Comparison of ENCODE assay signal across 15 cellular contexts in the genomic region with DNA sequence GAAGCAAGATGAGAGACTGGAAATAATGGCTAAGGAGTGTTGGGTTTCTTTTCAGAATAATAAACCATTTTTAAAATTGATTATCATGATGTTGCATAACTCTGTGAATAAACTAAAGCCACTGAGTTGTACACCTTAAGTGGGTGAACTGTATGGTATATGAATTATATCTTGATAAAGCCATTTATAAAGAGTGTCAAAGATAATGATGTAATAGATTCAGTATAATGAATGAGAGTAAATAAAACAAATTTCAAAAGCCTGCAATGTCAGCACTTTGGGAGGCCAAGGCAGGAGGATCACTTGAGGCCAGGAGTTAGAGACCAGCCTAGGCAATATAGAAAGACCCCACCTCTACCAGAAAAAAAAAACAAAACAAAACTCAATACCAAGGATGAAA. TPM values are rescaled to one million over a fixed set of nuclear protein-coding genes. Genes with fewer than 3 reads are reported as not detected.
DNase-seq lines count a peak whose midpoint lies in the region; ATAC-seq, FAIRE-seq and TF ChIP-seq lines count a peak whose summit lies in the region.
"Had no signal": no experiment of that assay in that cellular context is flagged by ENCODE, and none has a peak within 500 bp of the region (broad histone marks: within the 10 kb centered on the region; RNA-seq: fewer than 3 reads in every experiment).

No MANE protein-coding gene starts in this region.

- H4K20me1 ChIP-seq in osteoblast (ENCODE audit: insufficient read depth, low read length) = no peaks in the 10 kb centered on the region
- peaks cover 8% of the 10 kb centered on the region; the same call in 1 of the 2 replicates for H4K20me1 ChIP-seq in GM23338 (replicated peaks; ENCODE audit: insufficient read depth)

- H3K79me2 ChIP-seq in osteoblast (ENCODE audit: insufficient read depth, low read length) (peaks cover 3% of the 10 kb centered on the region), GM23338 (replicated peaks; ENCODE audit: insufficient read depth) (peaks cover 43% of the 10 kb centered on the region)

- no peak for FAIRE-seq in A549 (lab: Jason Lieb, UNC)
- peak; percentile 17 for FAIRE-seq in G401.6 (lab: Jason Lieb, UNC)
- FAIRE-seq: D721Med had no signal

- TF ChIP-seq POLR2A in A549 (IDR thresholded peaks at IDR 0.05; ENCODE audit: low read length) = no peak

- H2AFZ ChIP-seq in osteoblast (ENCODE audit: low read length) = no peak overlapping the region
- no peak overlapping the region for H2AFZ ChIP-seq in GM23338

- DNase-seq in A549 (ENCODE audit: low read depth in 1 of 2, low spot score in 1 of 2) (no peak), T-helper 17 cell (no peak), osteoblast (ENCODE audit: insufficient read length, low spot score, missing footprints) (no peak), coronary artery (ENCODE audit: low spot score) (no peak), GM23338 (ENCODE audit: low spot score) (no peak)
- DNase-seq: BE2C; CD8-positive, alpha-beta T cell; COR-L47; DMS79 treated with DMSO at 0.1 percent for 48 hours; H7; KG1 had no signal

- no peaks in the 10 kb centered on the region for H3F3A ChIP-seq in GM23338 (replicated peaks; ENCODE audit: low read depth)

- H3K4me2 ChIP-seq in A549 (no peak overlapping the region; the same call in 2 of the 3 replicates), osteoblast (ENCODE audit: insufficient read depth, low read length) (no peak overlapping the region), GM23338 (no peak overlapping the region)

- CTCF ChIA-PET in A549 (lab: Yijun Ruan, JAX) = interaction anchor here (4.0 kb wide), 1 partner anchor 110 kb away, joined by 20 read pairs; no protein-coding TSS in a partner anchor

- H3K27me3 ChIP-seq in osteoblast (ENCODE audit: insufficient read depth, low read length) (no peaks in the 10 kb centered on the region), GM23338 (ENCODE audit: insufficient read depth) (no peaks in the 10 kb centered on the region)
- H3K27me3 ChIP-seq: BE2C had no signal

- H3K9me3 ChIP-seq in A549 = no peaks in the 10 kb centered on the region
- no peaks in the 10 kb centered on the region for H3K9me3 ChIP-seq in T-helper 17 cell (ENCODE audit: control insufficient read depth, low read length, poor library complexity, severe bottlenecking)
- no peaks in the 10 kb centered on the region for H3K9me3 ChIP-seq in osteoblast (ENCODE audit: low read depth, low read length)
- H3K9me3 ChIP-seq: BE2C had no signal

- peaks cover 1% of the 10 kb centered on the region for H3K9me3 Mint-ChIP-seq in activated T-helper 17 cell treated with anti-CD3 and anti-CD28 coated beads, Interleukin-2, amount 50 U/mL, for 72 hours
- peaks cover 15% of the 10 kb centered on the region for H3K9me3 Mint-ChIP-seq in GM23338

- H3K4me1 Mint-ChIP-seq in T-helper 17 cell (peaks cover 20% of the 10 kb centered on the region), GM23338 (no peaks in the 10 kb centered on the region)
- peaks cover 22% of the 10 kb centered on the region for H3K4me1 Mint-ChIP-seq in activated T-helper 17 cell treated with anti-CD3 and anti-CD28 coated beads, Interleukin-2, amount 50 U/mL, for 72 hours

- no peaks in the 10 kb centered on the region for H3K9me2 ChIP-seq in GM23338 (ENCODE audit: insufficient read depth)

- TF ChIP-seq EP300 in A549 (IDR thresholded peaks at IDR 0.05) = no peak

- TF ChIP-seq RAD21 in A549 (conservative IDR thresholded peaks at IDR 0.05 in 1 of 2, IDR thresholded peaks at IDR 0.05 in 1 of 2) = no peak

- H3K27me3 Mint-ChIP-seq in T-helper 17 cell (no peaks in the 10 kb centered on the region), GM23338 (ENCODE audit: insufficient read depth, low read depth, poor library complexity) (no peaks in the 10 kb centered on the region)
- no peaks in the 10 kb centered on the region for H3K27me3 Mint-ChIP-seq in activated T-helper 17 cell treated with anti-CD3 and anti-CD28 coated beads, Interleukin-2, amount 50 U/mL, for 72 hours

- H3K4me1 ChIP-seq in A549 (peaks cover 11% of the 10 kb centered on the region), osteoblast (ENCODE audit: insufficient read depth, low read length) (peaks cover 4% of the 10 kb centered on the region), GM23338 (ENCODE audit: insufficient read depth) (no peaks in the 10 kb centered on the region)
- H3K4me1 ChIP-seq: BE2C had no signal

- no peaks in the 10 kb centered on the region for H3K36me3 ChIP-seq in osteoblast (ENCODE audit: insufficient read depth, low read length)
- H3K36me3 ChIP-seq in GM23338 (ENCODE audit: insufficient read depth) = peaks cover 20% of the 10 kb centered on the region; the same call in 1 of the 2 replicates
- H3K36me3 ChIP-seq: BE2C had no signal

- POLR2A ChIA-PET in A549 (lab: Yijun Ruan, JAX) = interaction anchor here (0.6 kb wide), 1 partner anchor 167 kb away, joined by 3 read pairs; a partner anchor contains a TSS

- TF ChIP-seq CTCF in A549 (IDR thresholded peaks at IDR 0.05) (no peak), osteoblast (IDR thresholded peaks at IDR 0.05; ENCODE audit: extremely low read depth, low read depth, low read length) (no peak), coronary artery (IDR thresholded peaks at IDR 0.05) (no peak), GM23338 (conservative IDR thresholded peaks at IDR 0.05; ENCODE audit: low read depth in 2 of 2) (no peak)

- H3K27ac Mint-ChIP-seq in T-helper 17 cell (peak overlapping the region; percentile 60), GM23338 (no peak overlapping the region)
- no peak overlapping the region for H3K27ac Mint-ChIP-seq in activated T-helper 17 cell treated with anti-CD3 and anti-CD28 coated beads, Interleukin-2, amount 50 U/mL, for 72 hours
- H3K27ac Mint-ChIP-seq: CD8-positive, alpha-beta T cell had no signal

- no peak overlapping the region for H3K4me3 Mint-ChIP-seq in T-helper 17 cell
- no peak overlapping the region for H3K4me3 Mint-ChIP-seq in activated T-helper 17 cell treated with anti-CD3 and anti-CD28 coated beads, Interleukin-2, amount 50 U/mL, for 72 hours
- no peak overlapping the region for H3K4me3 Mint-ChIP-seq in GM23338
- H3K4me3 Mint-ChIP-seq: CD14-positive monocyte; CD8-positive, alpha-beta T cell had no signal

- H3K27ac ChIP-seq in A549 (peak overlapping the region; percentile 45 to 52; a peak in 1 of 6 replicates), osteoblast (ENCODE audit: low read depth, low read length) (peak overlapping the region; percentile 32), coronary artery (no peak overlapping the region), GM23338 (ENCODE audit: low read depth) (no peak overlapping the region)

- H3K36me3 Mint-ChIP-seq in T-helper 17 cell (ENCODE audit: low read depth) (peaks cover 6% of the 10 kb centered on the region), GM23338 (ENCODE audit: low read depth) (peaks cover 70% of the 10 kb centered on the region)
- peaks cover 66% of the 10 kb centered on the region for H3K36me3 Mint-ChIP-seq in activated T-helper 17 cell treated with anti-CD3 and anti-CD28 coated beads, Interleukin-2, amount 50 U/mL, for 72 hours (ENCODE audit: low read depth)

- ATAC-seq in A549 (no peak), T-helper 17 cell (no peak), GM23338 (no peak)
- no peak for ATAC-seq in activated T-helper 17 cell treated with anti-CD3 and anti-CD28 coated beads, Interleukin-2, amount 50 U/mL, for 72 hours (replicated peaks)
- ATAC-seq: CD8-positive, alpha-beta T cell had no signal

- H3K4me3 ChIP-seq in A549 = no peak overlapping the region
- no peak overlapping the region for H3K4me3 ChIP-seq in osteoblast (ENCODE audit: insufficient read depth, low read length)
- H3K4me3 ChIP-seq in coronary artery = no peak overlapping the region
- no peak overlapping the region for H3K4me3 ChIP-seq in GM23338

TF ChIP-seq in A549, 52 proteins besides CTCF, POLR2A, EP300 and RAD21:
- TF ChIP-seq, protein P1, sequence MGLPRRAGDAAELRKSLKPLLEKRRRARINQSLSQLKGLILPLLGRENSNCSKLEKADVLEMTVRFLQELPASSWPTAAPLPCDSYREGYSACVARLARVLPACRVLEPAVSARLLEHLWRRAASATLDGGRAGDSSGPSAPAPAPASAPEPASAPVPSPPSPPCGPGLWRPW (IDR thresholded peaks at IDR 0.05) = no peak
- peak; percentile 78 for TF ChIP-seq MAFK (IDR thresholded peaks at IDR 0.05; ENCODE audit: partially characterized antibody)

TF ChIP-seq in GM23338, 12 proteins besides CTCF, POLR2A, EP300 and RAD21:
- TF ChIP-seq NANOG (IDR thresholded peaks at IDR 0.05; ENCODE audit: borderline replicate concordance) (no peak), EZH2 (IDR thresholded peaks at IDR 0.05; ENCODE audit: low read depth, unreplicated experiment) (no peak), ZNF331 (CRISPR knock-in tag; IDR thresholded peaks at IDR 0.05; ENCODE audit: low read depth) (no peak), ZNF114 (CRISPR knock-in tag; IDR thresholded peaks at IDR 0.05) (no peak), EZH2phosphoT487 (IDR thresholded peaks at IDR 0.05; ENCODE audit: unreplicated experiment) (no peak)

RNA-seq across cellular contexts. Expression of a gene that starts 16.3 kb away (rescaled TPM):
- polyA plus RNA-seq in A549 (2011; rRNA removed) (47.9 and 56.9 TPM in 2 replicates), A549 (2017; fragmentation: RNase III; extraction: RNeasy Plus Mini Kit Qiagen cat#74134 plus additional on column Dnase treatment) (44.0 to 45.6 TPM (median 44.9 TPM) in 3 replicates), GM23338 (2016; fragmentation: Nextera tagmentation; extraction: Ambion mirVana) (93.5 and 102 TPM in 2 replicates)
- 36.4 and 39.2 TPM in 2 replicates for polyA plus RNA-seq in A549 (2012; cell fraction: cytosol; rRNA removed)
- 15.9 and 25.5 TPM in 2 replicates for polyA plus RNA-seq in A549 (2012; cell fraction: nucleus; rRNA removed)
- polyA minus RNA-seq in A549 (2011; rRNA and poly(A)+ RNA removed) = 11.1 and 15.3 TPM in 2 replicates
- total RNA-seq in T-helper 17 cell (10 to 100 TPM; 18.6 to 20.3 TPM), osteoblast (28.2 and 29.8 TPM in 2 replicates)
- total RNA-seq in activated T-helper 17 cell treated with anti-CD3 and anti-CD28 coated beads, Interleukin-2, amount 50 U/mL, for 72 hours = 10 to 100 TPM; 26.2 to 40.0 TPM
- total RNA-seq in GM23338 (2014; rRNA removed; shearing (Covaris generic)) = 61.0 and 96.8 TPM in 2 replicates

RNA-seq across cellular contexts. Expression of a gene that starts 16.5 kb away (rescaled TPM):
- polyA plus RNA-seq in A549 (2011; rRNA removed) = 20.3 and 22.6 TPM in 2 replicates
- 5.2 and 5.8 TPM in 2 replicates for polyA plus RNA-seq in A549 (2012; cell fraction: cytosol; rRNA removed)
- polyA plus RNA-seq in A549 (2012; cell fraction: nucleus; rRNA removed) = 2.4 and 3.5 TPM in 2 replicates
- 10.3 to 11.4 TPM (median 11.1 TPM) in 3 replicates for polyA plus RNA-seq in A549 (2017; fragmentation: RNase III; extraction: RNeasy Plus Mini Kit Qiagen cat#74134 plus additional on column Dnase treatment)
- polyA minus RNA-seq in A549 (2011; rRNA and poly(A)+ RNA removed) = 5.5 and 8.1 TPM in 2 replicates
- 10 to 100 TPM; 16.1 to 16.2 TPM for total RNA-seq in T-helper 17 cell
- 14.1 and 18.3 TPM in 2 replicates for total RNA-seq in osteoblast
- 10 to 100 TPM in 1 of 2 donors, 1 to 10 TPM in 1; 9.8 to 15.5 TPM for total RNA-seq in activated T-helper 17 cell treated with anti-CD3 and anti-CD28 coated beads, Interleukin-2, amount 50 U/mL, for 72 hours
- 10.9 and 23.7 TPM in 2 replicates for total RNA-seq in GM23338 (2014; rRNA removed; shearing (Covaris generic))
- polyA plus RNA-seq in GM23338 (2016; fragmentation: Nextera tagmentation; extraction: Ambion mirVana) = 17.9 and 24.2 TPM in 2 replicates

Comparison
In these comparisons a context has a peak if more than half of its experiments do, and no peak if none do; other contexts are left out.
1. H3K27ac ChIP-seq: peak in A549 (2 of 2) and osteoblast (single experiment); none in coronary artery (0 of 2) and GM23338 (single experiment).